Comparison of ENCODE assay signal across 14 cellular contexts in genomic region chr12:64800640-64801039, GRCh38. TPM values are rescaled to one million over a fixed set of nuclear protein-coding genes. Genes with fewer than 3 reads are reported as not detected.
DNase-seq lines count a peak whose midpoint lies in the region; ATAC-seq and TF ChIP-seq lines count a peak whose summit lies in the region.
"Had no signal": no experiment of that assay in that cellular context is flagged by ENCODE, and none has a peak within 500 bp of the region (broad histone marks: within the 10 kb centered on the region; RNA-seq: fewer than 3 reads in every experiment).

No MANE protein-coding gene starts in this region.

- DNase-seq in SIG-M5 treated with dmso at 0.1 percent for 504 hours (lab: John Stamatoyannopoulos, UW; ENCODE audit: unreplicated experiment) (peak; percentile 68), SIG-M5 (lab: John Stamatoyannopoulos, UW) (no peak), upper lobe of left lung (no peak), NCI-H526 (lab: John Stamatoyannopoulos, UW) (no peak), T-helper 1 cell (no peak)
- DNase-seq: activated CD8-positive, alpha-beta memory T cell treated with anti-CD3 and anti-CD28 coated beads, Interleukin-2, amount 10 ng/mL, durations not matched to agents 7 days and 5 days; activated naive CD4-positive, alpha-beta T cell treated with anti-CD3 and anti-CD28 coated beads for 36 hours; brain microvascular endothelial cell; CD4-positive, alpha-beta memory T cell; hypothalamus; NCI-H1092 had no signal

- H3K27me3 ChIP-seq in upper lobe of left lung = no peaks in the 10 kb centered on the region

- TF ChIP-seq POLR2A in upper lobe of left lung (IDR thresholded peaks at IDR 0.05) = no peak

- H3K36me3 ChIP-seq in upper lobe of left lung = no peaks in the 10 kb centered on the region
- H3K36me3 ChIP-seq: brain microvascular endothelial cell had no signal

- H3K4me3 ChIP-seq in upper lobe of left lung = no peak overlapping the region

- peak; percentile 65 for ATAC-seq in GM21723 (IDR thresholded peaks at IDR 0.05; ENCODE audit: unreplicated experiment)
- peak; percentile 50 for ATAC-seq in HG03280 (IDR thresholded peaks at IDR 0.05; ENCODE audit: unreplicated experiment)
- ATAC-seq in upper lobe of left lung (ENCODE audit: low FRiP score in 2 of 2) = peak; percentile 19 to 24
- no peak for ATAC-seq in HG03457 (IDR thresholded peaks at IDR 0.05; ENCODE audit: unreplicated experiment)
- ATAC-seq: activated CD8-positive, alpha-beta memory T cell treated with anti-CD3 and anti-CD28 coated beads, Interleukin-2, amount 10 ng/mL, durations not matched to agents 7 days and 5 days had no signal

- WGBS in upper lobe of left lung, 2 donors = 83 to 87% methylated on average over 5 of the region's 5 CpGs

- TF ChIP-seq CTCF in upper lobe of left lung (IDR thresholded peaks at IDR 0.05) = no peak

- no peak overlapping the region for H3K27ac ChIP-seq in upper lobe of left lung
- H3K27ac ChIP-seq: brain microvascular endothelial cell had no signal

- no peak for TF ChIP-seq EP300 in upper lobe of left lung (IDR thresholded peaks at IDR 0.05)

- no peaks in the 10 kb centered on the region for H3K9me3 ChIP-seq in upper lobe of left lung

- peaks cover 0 to 5% (median 0%) of the 10 kb centered on the region in 4 donors for H3K4me1 ChIP-seq in upper lobe of left lung

RNA-seq across cellular contexts. Expression of gene TBC1D30, which starts 23.8 kb away (rescaled TPM):
- total RNA-seq in upper lobe of left lung = 10 to 100 TPM; 13.0 to 35.2 (median 16.8) TPM

RNA-seq across cellular contexts. Expression of gene GNS, which starts 41.4 kb away (rescaled TPM):
- total RNA-seq in upper lobe of left lung = 100 to 1,000 TPM in 4 of 6 donors, 10 to 100 TPM in 2; 43.0 to 201 (median 135) TPM
